ENCODE assay signal across 8 cellular contexts in the genomic region with DNA sequence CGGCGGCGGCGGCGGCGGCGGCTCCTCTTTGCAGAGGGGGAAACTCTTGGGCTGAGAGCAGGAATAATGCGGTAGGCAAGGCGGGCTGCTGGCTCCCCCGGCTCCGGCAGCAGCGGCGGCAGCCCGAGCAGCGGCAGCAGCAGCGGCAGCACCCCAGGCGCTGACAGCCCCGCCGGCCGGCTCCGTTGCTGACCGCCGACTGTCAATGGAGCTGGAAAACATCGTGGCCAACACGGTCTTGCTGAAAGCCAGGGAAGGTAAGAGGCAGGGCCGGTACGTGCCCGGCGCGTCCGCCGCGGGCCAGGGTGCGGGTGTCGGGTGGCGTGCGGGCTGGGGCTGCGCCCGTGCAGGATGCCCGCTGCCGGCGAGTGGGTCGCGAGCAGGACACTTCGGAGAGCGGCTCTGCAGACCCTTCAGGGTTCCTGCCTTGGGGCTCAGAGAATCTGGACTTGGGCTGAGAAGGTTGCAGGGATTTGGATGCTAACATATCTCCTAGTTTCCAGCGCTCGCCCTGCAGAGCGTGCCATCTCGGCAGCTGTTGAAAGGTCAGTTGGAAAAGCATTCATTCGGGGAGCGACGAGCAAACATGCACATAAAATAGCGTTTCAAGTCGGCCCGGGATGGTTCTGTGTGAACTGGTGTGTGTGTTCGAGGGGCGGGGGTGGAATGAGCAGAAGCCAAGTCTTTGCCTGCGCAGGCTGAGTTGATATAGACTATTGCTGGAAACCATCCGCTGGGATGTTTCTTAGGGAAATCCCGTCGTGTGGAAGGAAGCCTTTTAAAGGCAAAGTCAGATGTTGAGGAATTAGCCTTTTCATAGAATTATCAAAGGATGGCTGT. TPM values are rescaled to one million over a fixed set of nuclear protein-coding genes. Genes with fewer than 3 reads are reported as not detected.
DNase-seq lines count a peak whose midpoint lies in the region; ATAC-seq, FAIRE-seq and TF ChIP-seq lines count a peak whose summit lies in the region.

No MANE protein-coding gene starts in this region.

- H4K20me1 ChIP-seq in mammary epithelial cell (ENCODE audit: insufficient read depth, low read length), result no peaks in the 10 kb centered on the region

- H3K36me3 Mint-ChIP-seq in T-helper 1 cell treated with Interleukin-12 subunit alpha and Interleukin-12 subunit beta and Interleukin-4 antibody, amounts not matched to agents 30 μg/mL and 1 μg/mL, for 36 hours (ENCODE audit: low read depth), result peaks cover 8% of the 10 kb centered on the region

- H3K27ac ChIP-seq in A673 (ENCODE audit: low read depth, low read length, poor library complexity, severe bottlenecking) (peak overlapping the region; percentile 79), mammary epithelial cell (ENCODE audit: insufficient read depth, low read depth, low read length) (peak overlapping the region; percentile 11), gastrocnemius medialis (peak overlapping the region; percentile 75 to 92 (median 84))

- H3K4me2 ChIP-seq in mammary epithelial cell (ENCODE audit: insufficient read depth, low read depth, low read length), result peak overlapping the region; percentile 96

- H3K27ac Mint-ChIP-seq in T-helper 1 cell treated with Interleukin-12 subunit alpha and Interleukin-12 subunit beta and Interleukin-4 antibody, amounts not matched to agents 30 μg/mL and 1 μg/mL, for 36 hours, result peak overlapping the region; percentile 92

- H3K4me3 Mint-ChIP-seq in T-helper 1 cell treated with Interleukin-12 subunit alpha and Interleukin-12 subunit beta and Interleukin-4 antibody, amounts not matched to agents 30 μg/mL and 1 μg/mL, for 36 hours, result peak overlapping the region; percentile 97

- H3K4me3 ChIP-seq in A673 (ENCODE audit: low read depth, low read length, poor library complexity, severe bottlenecking), result peak overlapping the region; percentile 70
- H3K4me3 ChIP-seq in mammary epithelial cell (replicated peaks in 1 of 3; ENCODE audit: insufficient read depth in 1 of 3, low read depth in 2 of 3, low read length in 3 of 3), result peak overlapping the region; percentile 47 to 79 (median 55)
- peak overlapping the region; percentile 66 to 86 (median 76) for H3K4me3 ChIP-seq in gastrocnemius medialis

- H3K9ac ChIP-seq in mammary epithelial cell (ENCODE audit: insufficient read depth, low read length), result peak overlapping the region; percentile 34

- TF ChIP-seq POLR2A in gastrocnemius medialis (IDR thresholded peaks at IDR 0.05), result no peak

- TF ChIP-seq CTCF in A673 (conservative IDR thresholded peaks at IDR 0.05; ENCODE audit: low read depth, low read length) (no peak), mammary epithelial cell (conservative IDR thresholded peaks at IDR 0.05 in 1 of 2, IDR thresholded peaks at IDR 0.05 in 1 of 2; ENCODE audit: extremely low read depth in 1 of 2, insufficient read depth in 1 of 2, low read depth in 1 of 2, low read length in 2 of 2) (no peak), gastrocnemius medialis (IDR thresholded peaks at IDR 0.05 in 4 of 5, conservative IDR thresholded peaks at IDR 0.05 in 1 of 5) (no peak)

- FAIRE-seq in GM19239 (lab: Jason Lieb, UNC), result no peak

- peaks cover 47% of the 10 kb centered on the region for H3K4me1 Mint-ChIP-seq in T-helper 1 cell treated with Interleukin-12 subunit alpha and Interleukin-12 subunit beta and Interleukin-4 antibody, amounts not matched to agents 30 μg/mL and 1 μg/mL, for 36 hours (ENCODE audit: low read depth)

- H3K36me3 ChIP-seq in A673 (ENCODE audit: insufficient read depth, low read length, poor library complexity, severe bottlenecking) (peaks cover 3% of the 10 kb centered on the region), mammary epithelial cell (ENCODE audit: insufficient read depth, low read length) (no peaks in the 10 kb centered on the region), gastrocnemius medialis (no peaks in the 10 kb centered on the region)

- POLR2A ChIA-PET in A673 (lab: Charles Lee; ENCODE audit: low non-redundant PET), result no interaction called here

- H3K9me3 ChIP-seq in A673 (ENCODE audit: low read depth, low read length, poor library complexity, severe bottlenecking), result no peaks in the 10 kb centered on the region
- H3K9me3 ChIP-seq in mammary epithelial cell (replicated peaks; ENCODE audit: insufficient read depth, low read length), result no peaks in the 10 kb centered on the region
- no peaks in the 10 kb centered on the region for H3K9me3 ChIP-seq in gastrocnemius medialis

- BruUV-seq in A673 (replicated peaks; lab: Mats Ljungman, UMichigan) (no TSS peak), mammary epithelial cell (replicated peaks; lab: Mats Ljungman, UMichigan) (no TSS peak)

- ATAC-seq in GM19035 (IDR thresholded peaks at IDR 0.05; ENCODE audit: unreplicated experiment), result peak; percentile 4
- ATAC-seq in HG03571 (IDR thresholded peaks at IDR 0.05; ENCODE audit: unreplicated experiment), result peak; percentile 5
- ATAC-seq in gastrocnemius medialis, result no peak

- H2AFZ ChIP-seq in mammary epithelial cell (ENCODE audit: low read depth, low read length), result peak overlapping the region; percentile 95

- intact Hi-C loops in A673 (cut with micrococcal nuclease; ENCODE audit: unreplicated experiment) (loop anchor here (2.0 to 10.0 kb wide), 4 partner anchors 124 to 387 kb away; a partner anchor contains a TSS), mammary epithelial cell (cut with micrococcal nuclease) (loop anchor here (1.0 to 5.0 kb wide), 6 partner anchors 41 to 389 kb away; a partner anchor contains a TSS), gastrocnemius medialis (cut with DNase I; ENCODE audit: low total_unique reads) (loop anchor here (2.0 to 5.0 kb wide), 3 partner anchors 74 to 237 kb away; no protein-coding TSS in a partner anchor)

- WGBS in mammary epithelial cell (ENCODE audit: low coverage, missing lambda C conversion rate), result 2% methylated on average over 9 of the region's 62 CpGs

- H3K27me3 Mint-ChIP-seq in T-helper 1 cell treated with Interleukin-12 subunit alpha and Interleukin-12 subunit beta and Interleukin-4 antibody, amounts not matched to agents 30 μg/mL and 1 μg/mL, for 36 hours (ENCODE audit: low read depth), result no peaks in the 10 kb centered on the region

- peaks cover 14% of the 10 kb centered on the region for H3K79me2 ChIP-seq in mammary epithelial cell (ENCODE audit: insufficient read depth, low read length)

- in situ Hi-C loops in mammary epithelial cell (cut with MboI; ENCODE audit: low sequenced_read_pairs in 2 of 2) (no loop called here), gastrocnemius medialis (cut with MboI; ENCODE audit: low sequenced_read_pairs in 4 of 4) (loop anchor here in 1 of 4 donors (5.0 to 10.0 kb wide), 2 partner anchors 207 to 234 kb away; no protein-coding TSS in a partner anchor)

- CTCF ChIA-PET in A673 (lab: Charles Lee), result interaction anchor here (1.8 kb wide), 2 partner anchors 237 to 281 kb away, joined by 13 to 25 read pairs; no protein-coding TSS in a partner anchor
- CTCF ChIA-PET in mammary epithelial cell (lab: Charles Lee; ENCODE audit: low non-redundant PET), result interaction anchor here (0.5 to 1.4 kb wide), 2 partner anchors 18 to 282 kb away, joined by 4 to 7 read pairs; no protein-coding TSS in a partner anchor

- H3K27me3 ChIP-seq in A673 (replicated peaks; ENCODE audit: insufficient read depth, low read depth, low read length, poor library complexity) (no peaks in the 10 kb centered on the region), mammary epithelial cell (ENCODE audit: insufficient read depth, low read length) (no peaks in the 10 kb centered on the region), gastrocnemius medialis (no peaks in the 10 kb centered on the region)

- H3K4me1 ChIP-seq in A673 (ENCODE audit: insufficient read depth, low read length, poor library complexity, severe bottlenecking) (peaks cover 51% of the 10 kb centered on the region), mammary epithelial cell (ENCODE audit: insufficient read depth, low read length) (peaks cover 30% of the 10 kb centered on the region), gastrocnemius medialis (peaks cover 7 to 18% of the 10 kb centered on the region in 2 donors)

- dilution Hi-C loops in mammary epithelial cell (cut with HindIII; ENCODE audit: low sequenced_read_pairs), result no loop called here

- H3K9me3 Mint-ChIP-seq in T-helper 1 cell treated with Interleukin-12 subunit alpha and Interleukin-12 subunit beta and Interleukin-4 antibody, amounts not matched to agents 30 μg/mL and 1 μg/mL, for 36 hours, result no peaks in the 10 kb centered on the region

- DNase-seq in A673 (ENCODE audit: low spot score) (peak; percentile 73), mammary epithelial cell (peak; percentile 59), iPS-NIHi11 (ENCODE audit: low spot score) (peak; percentile 66), gastrocnemius medialis (peak; percentile 7 to 24), GM19239 (ENCODE audit: insufficient read length, low spot score) (no peak)

RNA-seq across cellular contexts. Expression of a gene that starts 0.6 kb away (rescaled TPM):
- total RNA-seq in A673 (2021), result 54.7 and 58.2 TPM in 2 replicates
- total RNA-seq in mammary epithelial cell, result 1 to 10 TPM; 1.2 to 6.9 TPM
- polyA plus RNA-seq in mammary epithelial cell, result 4.0 TPM
- 2.5 TPM for polyA minus RNA-seq in mammary epithelial cell
- total RNA-seq in gastrocnemius medialis, result 10 to 100 TPM in 1 of 4 donors, 1 to 10 TPM in 3; 6.2 to 12.5 (median 9.1) TPM

RNA-seq across cellular contexts. Expression of a gene that starts 29.3 kb away (rescaled TPM):
- 215 and 234 TPM in 2 replicates for total RNA-seq in A673 (2021)
- total RNA-seq in mammary epithelial cell, result 100 to 1,000 TPM in 1 of 2 donors, 10 to 100 TPM in 1; 96.6 to 125 TPM
- polyA plus RNA-seq in mammary epithelial cell, result 167 TPM
- 144 TPM for polyA minus RNA-seq in mammary epithelial cell
- 100 to 1,000 TPM; 227 to 342 (median 250) TPM for total RNA-seq in gastrocnemius medialis

RNA-seq across cellular contexts. Expression of a gene that starts 42.4 kb away (rescaled TPM):
- total RNA-seq in A673 (2021) (67.3 and 72.9 TPM in 2 replicates), mammary epithelial cell (10 to 100 TPM; 11.3 to 22.6 TPM), gastrocnemius medialis (10 to 100 TPM; 25.6 to 69.7 (median 39.8) TPM)
- polyA plus RNA-seq in mammary epithelial cell, result 15.7 TPM
- 44.1 TPM for polyA minus RNA-seq in mammary epithelial cell

Comparison
In these comparisons a context has a peak if more than half of its experiments do, and no peak if none do; other contexts are left out.
1. H3K27ac ChIP-seq: peak in every context shown above with its lines; median percentile 84 in gastrocnemius medialis; 79 in A673; 11 in mammary epithelial cell.
2. ATAC-seq: peak in GM19035 (single experiment) and HG03571 (single experiment); none in gastrocnemius medialis (0 of 2).
3. Peak in every context shown above with its lines, with median percentiles within 50 percentile points of each other: H3K4me3 ChIP-seq.